In the genomic region with DNA sequence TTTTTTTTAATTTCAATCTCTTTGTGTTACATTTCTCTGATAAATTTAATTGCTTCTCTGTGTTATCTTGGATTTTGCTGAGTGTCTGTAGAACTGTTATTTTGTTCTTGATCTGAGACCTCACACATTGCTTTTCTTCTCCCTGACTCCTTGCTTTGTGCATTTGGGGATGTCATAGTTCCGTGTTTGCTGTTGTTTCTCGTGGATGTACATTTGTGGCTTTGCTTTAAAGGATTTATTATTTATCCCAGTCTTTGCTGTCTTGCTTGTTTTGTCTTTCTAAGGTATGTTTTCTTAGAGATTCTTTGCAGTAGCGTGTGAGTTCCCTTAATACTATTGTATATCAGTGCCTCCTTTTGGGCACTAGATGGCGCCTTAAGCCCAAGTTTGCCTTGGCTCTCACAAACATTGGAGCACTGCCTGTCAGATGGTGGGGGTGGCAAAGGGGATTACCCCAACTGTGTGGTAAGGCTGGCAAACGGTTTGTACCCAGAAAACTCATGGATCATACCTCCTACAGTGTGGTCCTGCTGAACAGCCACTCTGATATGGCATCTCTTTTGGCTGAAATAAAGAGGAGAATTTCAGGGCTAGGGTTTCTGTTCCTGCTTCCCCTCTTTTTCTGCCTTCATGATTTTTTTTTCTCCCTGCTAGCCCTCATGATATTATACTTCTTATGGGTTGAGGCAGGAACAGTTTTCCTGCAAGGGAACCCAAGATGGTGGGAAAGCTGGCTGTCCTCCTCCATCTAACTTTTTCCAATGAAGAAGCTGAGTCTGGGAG, we compare ENCODE assay signal across 8 cellular contexts.
DNase-seq lines count a peak whose midpoint lies in the region; ATAC-seq, FAIRE-seq and TF ChIP-seq lines count a peak whose summit lies in the region.

No MANE protein-coding gene starts in this region.

- no peak overlapping the region for H3K27ac ChIP-seq in naive thymus-derived CD4-positive, alpha-beta T cell (ENCODE audit: low read depth, low read length)

- ATAC-seq in HG03575 (IDR thresholded peaks at IDR 0.05; ENCODE audit: extremely low read depth, insufficient number of reproducible peaks, low FRiP score, unreplicated experiment), result peak; percentile 90
- peak; percentile 98 for ATAC-seq in naive thymus-derived CD4-positive, alpha-beta T cell
- ATAC-seq in stimulated activated naive B cell treated with anti-CD40 and anti-IgM and Interleukin-4, amounts not matched to agents 10 μg/mL and 1 μg/mL and 100 μg/mL, for 72 hours (replicated peaks), result peak; percentile 96 to 100

- H3K4me1 Mint-ChIP-seq in naive thymus-derived CD4-positive, alpha-beta T cell, result peaks cover 2 to 11% (median 6%) of the 10 kb centered on the region in 7 donors
- H3K4me1 Mint-ChIP-seq in stimulated activated naive B cell treated with anti-CD40 and anti-IgM and Interleukin-4, amounts not matched to agents 10 μg/mL and 1 μg/mL and 100 μg/mL, for 72 hours, result peaks cover 5 to 12% of the 10 kb centered on the region in 2 donors

- peak; percentile 92 for FAIRE-seq in D721Med (lab: Jason Lieb, UNC)

- TF ChIP-seq CTCF in D721Med (IDR thresholded peaks at IDR 0.05; ENCODE audit: insufficient read depth, missing control alignments), result peak; percentile 96
- TF ChIP-seq CTCF in GM20000 (IDR thresholded peaks at IDR 0.05; ENCODE audit: extremely low read depth, missing control alignments), result peak; percentile 71
- TF ChIP-seq CTCF in epithelial cell of proximal tubule (conservative IDR thresholded peaks at IDR 0.05; ENCODE audit: low read depth, low read length), result peak; percentile 91

- CTCF ChIA-PET in naive thymus-derived CD4-positive, alpha-beta T cell (lab: Charles Lee), result interaction anchor here (0.6 to 0.9 kb wide), 9 partner anchors 8 to 679 kb away, joined by 3 to 7 read pairs (median 3); no protein-coding TSS in a partner anchor

- H3K4me1 ChIP-seq in naive thymus-derived CD4-positive, alpha-beta T cell (ENCODE audit: control insufficient read depth in 2 of 2, insufficient read depth in 2 of 2, low read length in 2 of 2), result no peaks in the 10 kb centered on the region

- no peak overlapping the region for H3K27ac Mint-ChIP-seq in naive thymus-derived CD4-positive, alpha-beta T cell
- no peak overlapping the region for H3K27ac Mint-ChIP-seq in stimulated activated naive B cell treated with anti-CD40 and anti-IgM and Interleukin-4, amounts not matched to agents 10 μg/mL and 1 μg/mL and 100 μg/mL, for 72 hours

- POLR2A ChIA-PET in naive thymus-derived CD4-positive, alpha-beta T cell (lab: Charles Lee), result no interaction called here

- peaks cover 0 to 9% (median 0%) of the 10 kb centered on the region in 5 donors for H3K36me3 Mint-ChIP-seq in naive thymus-derived CD4-positive, alpha-beta T cell
- peaks cover 13 to 35% of the 10 kb centered on the region in 2 donors for H3K36me3 Mint-ChIP-seq in stimulated activated naive B cell treated with anti-CD40 and anti-IgM and Interleukin-4, amounts not matched to agents 10 μg/mL and 1 μg/mL and 100 μg/mL, for 72 hours

- H3K4me3 ChIP-seq in epithelial cell of proximal tubule (ENCODE audit: low read depth, low read length), result no peak overlapping the region
- H3K4me3 ChIP-seq in naive thymus-derived CD4-positive, alpha-beta T cell (ENCODE audit: low read length), result no peak overlapping the region

- no peaks in the 10 kb centered on the region for H3K9me3 Mint-ChIP-seq in naive thymus-derived CD4-positive, alpha-beta T cell
- H3K9me3 Mint-ChIP-seq in stimulated activated naive B cell treated with anti-CD40 and anti-IgM and Interleukin-4, amounts not matched to agents 10 μg/mL and 1 μg/mL and 100 μg/mL, for 72 hours, result no peaks in the 10 kb centered on the region

- intact Hi-C loops in naive thymus-derived CD4-positive, alpha-beta T cell (cut with micrococcal nuclease), result loop anchor here (1.0 to 10.0 kb wide), 12 partner anchors 29 to 1449 kb away; a partner anchor contains a TSS

- H3K4me3 Mint-ChIP-seq in naive thymus-derived CD4-positive, alpha-beta T cell, result no peak overlapping the region
- H3K4me3 Mint-ChIP-seq in stimulated activated naive B cell treated with anti-CD40 and anti-IgM and Interleukin-4, amounts not matched to agents 10 μg/mL and 1 μg/mL and 100 μg/mL, for 72 hours, result no peak overlapping the region

- H3K27me3 ChIP-seq in naive thymus-derived CD4-positive, alpha-beta T cell (ENCODE audit: control insufficient read depth in 2 of 2, insufficient read depth in 2 of 2, low read length in 2 of 2), result no peaks in the 10 kb centered on the region

- no peaks in the 10 kb centered on the region for H3K27me3 Mint-ChIP-seq in naive thymus-derived CD4-positive, alpha-beta T cell
- no peaks in the 10 kb centered on the region for H3K27me3 Mint-ChIP-seq in stimulated activated naive B cell treated with anti-CD40 and anti-IgM and Interleukin-4, amounts not matched to agents 10 μg/mL and 1 μg/mL and 100 μg/mL, for 72 hours

- H3K9me3 ChIP-seq in naive thymus-derived CD4-positive, alpha-beta T cell (ENCODE audit: control insufficient read depth in 2 of 3, low read length in 3 of 3), result no peaks in the 10 kb centered on the region

- peak; percentile 22 for DNase-seq in D721Med (ENCODE audit: insufficient read length, low spot score)
- DNase-seq in GM20000 (ENCODE audit: low spot score), result peak; percentile 59
- DNase-seq in NOMO-1 (lab: John Stamatoyannopoulos, UW; ENCODE audit: unreplicated experiment in 2 of 2), result peak; percentile 33 to 54
- peak; percentile 35 for DNase-seq in activated CD8-positive, alpha-beta memory T cell treated with anti-CD3 and anti-CD28 coated beads, Interleukin-2, amount 50 U/mL, for 24 hours (ENCODE audit: extremely low read depth)
- DNase-seq in epithelial cell of proximal tubule (ENCODE audit: low read depth), result peak; percentile 36
- DNase-seq in naive thymus-derived CD4-positive, alpha-beta T cell, result peak; percentile 29 to 70 (median 61)
- DNase-seq in stimulated activated naive B cell treated with anti-CD40 and anti-IgM and Interleukin-4, amounts not matched to agents 10 μg/mL and 1 μg/mL and 100 μg/mL, for 72 hours, result peak; percentile 51

- H3K36me3 ChIP-seq in naive thymus-derived CD4-positive, alpha-beta T cell (ENCODE audit: control insufficient read depth in 2 of 3, insufficient read depth in 3 of 3, low read length in 3 of 3), result no peaks in the 10 kb centered on the region
